ENCODE assay signal across 9 cellular contexts in genomic region chr12:4270670-4271432, GRCh38. TPM values are rescaled to one million over a fixed set of nuclear protein-coding genes. Genes with fewer than 3 reads are reported as not detected.
DNase-seq lines count a peak whose midpoint lies in the region; ATAC-seq and TF ChIP-seq lines count a peak whose summit lies in the region.
"Had no signal": no experiment of that assay in that cellular context is flagged by ENCODE, and none has a peak within 500 bp of the region (broad histone marks: within the 10 kb centered on the region; RNA-seq: fewer than 3 reads in every experiment).

No MANE protein-coding gene starts in this region.

- peak overlapping the region; percentile 96 to 99 for H3K4me3 Mint-ChIP-seq in effector memory CD8-positive, alpha-beta T cell

- H3K9me3 ChIP-seq in mucosa of stomach (ENCODE audit: control insufficient read depth, low read length) (no peaks in the 10 kb centered on the region), testis (no peaks in the 10 kb centered on the region)

- H3K4me1 Mint-ChIP-seq in effector memory CD8-positive, alpha-beta T cell (ENCODE audit: low read depth in 2 of 2) = peaks cover 28 to 31% of the 10 kb centered on the region in 2 donors

- intact Hi-C loops in testis (cut with DNase I; ENCODE audit: low total_unique reads) = loop anchor here (10.0 kb wide), 1 partner anchor 236 kb away; no protein-coding TSS in a partner anchor

- DNase-seq in DMS 273 (lab: John Stamatoyannopoulos, UW; ENCODE audit: unreplicated experiment) (peak; percentile 7), DMS 273 treated with DMSO at 0.1 percent for 48 hours (lab: John Stamatoyannopoulos, UW) (no peak), testis (peak; percentile 52), HT-29 (ENCODE audit: low spot score) (no peak), hippocampal formation (lab: John Stamatoyannopoulos, UW) (no peak)
- peak; percentile 43 to 47 for DNase-seq in activated CD4-positive, alpha-beta T cell treated with anti-CD3 and anti-CD28 coated beads, Interleukin-2, amount 50 U/mL, for 24 hours (ENCODE audit: low read depth in 1 of 2, low spot score in 1 of 2)
- no peak for DNase-seq in effector memory CD8-positive, alpha-beta T cell

- H3K9ac ChIP-seq in mucosa of stomach (ENCODE audit: low read length) = peak overlapping the region; percentile 61

- no peak for TF ChIP-seq POLR2A in testis (IDR thresholded peaks at IDR 0.05)

- no peak for TF ChIP-seq CTCF in testis (IDR thresholded peaks at IDR 0.05)

- H3K4me3 ChIP-seq in mucosa of stomach (ENCODE audit: low read length) = peak overlapping the region; percentile 41
- peak overlapping the region; percentile 41 to 85 for H3K4me3 ChIP-seq in testis

- H3K27me3 ChIP-seq in mucosa of stomach (ENCODE audit: control insufficient read depth, insufficient read depth, low read length) (peaks cover 86% of the 10 kb centered on the region), testis (no peaks in the 10 kb centered on the region)

- peak overlapping the region; percentile 98 to 99 for H3K27ac Mint-ChIP-seq in effector memory CD8-positive, alpha-beta T cell

- peaks cover 50% of the 10 kb centered on the region for H3K36me3 Mint-ChIP-seq in effector memory CD8-positive, alpha-beta T cell (ENCODE audit: insufficient read depth)

- H3K36me3 ChIP-seq in mucosa of stomach (ENCODE audit: control insufficient read depth, insufficient read depth, low read length) (no peaks in the 10 kb centered on the region), testis (ENCODE audit: low read depth, missing control alignments) (no peaks in the 10 kb centered on the region)

- no peak for ATAC-seq in effector memory CD8-positive, alpha-beta T cell (replicated peaks)

- H3K27ac ChIP-seq in testis = peak overlapping the region; percentile 89 to 92
- H3K27ac ChIP-seq: 22Rv1 had no signal

- peaks cover 0 to 9% of the 10 kb centered on the region in 2 donors for H3K27me3 Mint-ChIP-seq in effector memory CD8-positive, alpha-beta T cell

- WGBS in testis, 2 donors = 1% methylated on average over 23 to 48 of the region's 48 CpGs

- H3K9me3 Mint-ChIP-seq in effector memory CD8-positive, alpha-beta T cell = no peaks in the 10 kb centered on the region

- H3K4me1 ChIP-seq in mucosa of stomach (ENCODE audit: control insufficient read depth, insufficient read depth, low read length) (peaks cover 31% of the 10 kb centered on the region), testis (peaks cover 12% of the 10 kb centered on the region)

RNA-seq across cellular contexts. Expression of gene CCND2, which starts 2.7 kb away (rescaled TPM):
- 10 to 100 TPM; 19.9 to 21.3 TPM for total RNA-seq in testis
- 7.9 TPM for polyA plus RNA-seq in testis (ENCODE audit: insufficient read depth, low read depth, low replicate concordance)
- total RNA-seq in HT-29 (2014; rRNA removed; shearing (Covaris generic)) = not detected in 2 replicates

RNA-seq across cellular contexts. Expression of gene TIGAR, which starts 50.2 kb away (rescaled TPM):
- 10 to 100 TPM in 1 of 2 donors, 1 to 10 TPM in 1; 5.1 to 14.6 TPM for total RNA-seq in testis
- polyA plus RNA-seq in testis (ENCODE audit: insufficient read depth, low read depth, low replicate concordance) = 14.2 TPM
- 2.2 and 4.6 TPM in 2 replicates for total RNA-seq in HT-29 (2014; rRNA removed; shearing (Covaris generic))

Comparison
In these comparisons a context has a peak if more than half of its experiments do, and no peak if none do; other contexts are left out.
1. DNase-seq: peak in DMS 273 (single experiment), activated CD4-positive, alpha-beta T cell treated with anti-CD3 and anti-CD28 coated beads, Interleukin-2, amount 50 U/mL, for 24 hours (2 of 2) and testis (single experiment); none in DMS 273 treated with DMSO at 0.1 percent for 48 hours (single experiment), effector memory CD8-positive, alpha-beta T cell (0 of 3), HT-29 (single experiment) and hippocampal formation (0 of 2).
2. RNA of gene CCND2, which starts 2.7 kb away (total RNA-seq): 19.9 to 21.3 TPM in testis; not detected in HT-29; every median in the first group is over 10 times any median in the second.